Comparison of ENCODE assay signal across 16 cellular contexts in genomic region chr17:64348666-64349065, GRCh38. TPM values are rescaled to one million over a fixed set of nuclear protein-coding genes. Genes with fewer than 3 reads are reported as not detected.
A peak's percentile ranks its signal among the peaks of the same experiment; 100 is the strongest.
DNase-seq lines count a peak whose midpoint lies in the region; ATAC-seq and TF ChIP-seq lines count a peak whose summit lies in the region.
"Had no signal": no experiment of that assay in that cellular context is flagged by ENCODE, and none has a peak within 500 bp of the region (broad histone marks: within the 10 kb centered on the region; RNA-seq: fewer than 3 reads in every experiment).

No MANE protein-coding gene starts in this region.

- no peak for ATAC-seq in CD4-positive, alpha-beta T cell (ENCODE audit: poor library complexity)
- no peak for ATAC-seq in CD8-positive, alpha-beta T cell
- ATAC-seq in activated naive CD8-positive, alpha-beta T cell treated with anti-CD3 and anti-CD28 coated beads, Interleukin-2, amount 10 ng/mL, durations not matched to agents 7 days and 5 days (ENCODE audit: low read depth) = no peak
- no peak for ATAC-seq in GM21381 (IDR thresholded peaks at IDR 0.05; ENCODE audit: unreplicated experiment)

- H3K27me3 Mint-ChIP-seq in CD4-positive, alpha-beta T cell = no peaks in the 10 kb centered on the region
- no peaks in the 10 kb centered on the region for H3K27me3 Mint-ChIP-seq in CD8-positive, alpha-beta T cell (ENCODE audit: low read depth)
- no peaks in the 10 kb centered on the region for H3K27me3 Mint-ChIP-seq in activated naive CD8-positive, alpha-beta T cell treated with anti-CD3 and anti-CD28 coated beads, Interleukin-2, amount 10 ng/mL, durations not matched to agents 7 days and 5 days

- peaks cover 45% of the 10 kb centered on the region for H3K4me1 Mint-ChIP-seq in CD4-positive, alpha-beta T cell (ENCODE audit: low read depth)
- peaks cover 37% of the 10 kb centered on the region for H3K4me1 Mint-ChIP-seq in CD8-positive, alpha-beta T cell (ENCODE audit: low read depth)
- peaks cover 23% of the 10 kb centered on the region for H3K4me1 Mint-ChIP-seq in activated naive CD8-positive, alpha-beta T cell treated with anti-CD3 and anti-CD28 coated beads, Interleukin-2, amount 10 ng/mL, durations not matched to agents 7 days and 5 days

- no peaks in the 10 kb centered on the region for H3K9me3 Mint-ChIP-seq in CD4-positive, alpha-beta T cell
- H3K9me3 Mint-ChIP-seq in CD8-positive, alpha-beta T cell = no peaks in the 10 kb centered on the region
- peaks cover 2% of the 10 kb centered on the region for H3K9me3 Mint-ChIP-seq in activated naive CD8-positive, alpha-beta T cell treated with anti-CD3 and anti-CD28 coated beads, Interleukin-2, amount 10 ng/mL, durations not matched to agents 7 days and 5 days
- H3K9me3 Mint-ChIP-seq: activated CD4-positive, alpha-beta T cell treated with anti-CD3 and anti-CD28 coated beads, Interleukin-2, amount 10 ng/mL, durations not matched to agents 24 days and 14 days; activated T-helper 2 cell treated with anti-CD3 and anti-CD28 coated beads, Interferon-gamma antibody, Interleukin-2, Interleukin-4, amounts not matched to agents 10 μg/mL and 5 μg/mL and 100 μg/mL, durations not matched to agents 14 hours and 24 hours and 36 hours had no signal

- peaks cover 34% of the 10 kb centered on the region for H3K4me1 ChIP-seq in CD8-positive, alpha-beta T cell (ENCODE audit: insufficient read depth, low read length)
- H3K4me1 ChIP-seq in neutrophil (ENCODE audit: control insufficient read depth in 1 of 2, insufficient read depth in 1 of 2, low read depth in 1 of 2, low read length in 1 of 2) = peaks cover 25 to 26% of the 10 kb centered on the region in 2 experiments

- intact Hi-C loops in CD4-positive, alpha-beta T cell (cut with DNase I, micrococcal nuclease) = loop anchor here (5.0 kb wide), 2 partner anchors 39 to 49 kb away; no protein-coding TSS in a partner anchor
- intact Hi-C loops in CD8-positive, alpha-beta T cell (cut with DNase I, micrococcal nuclease) = loop anchor here (1.0 to 2.0 kb wide), 5 partner anchors 20 to 44 kb away; no protein-coding TSS in a partner anchor

- H3K27me3 ChIP-seq in CD4-positive, alpha-beta T cell (ENCODE audit: control insufficient read depth, insufficient read depth, low read length) = no peaks in the 10 kb centered on the region
- H3K27me3 ChIP-seq in CD8-positive, alpha-beta T cell (ENCODE audit: insufficient read depth, low read length) = no peaks in the 10 kb centered on the region
- no peaks in the 10 kb centered on the region for H3K27me3 ChIP-seq in neutrophil

- H3K4me3 ChIP-seq in CD8-positive, alpha-beta T cell (ENCODE audit: low read depth, low read length) = no peak overlapping the region
- H3K4me3 ChIP-seq in neutrophil (ENCODE audit: low read depth in 1 of 2, low read length in 1 of 2) = no peak overlapping the region
- H3K4me3 ChIP-seq: lung had no signal

- TF ChIP-seq CTCF in CD4-positive, alpha-beta T cell (IDR thresholded peaks at IDR 0.05) = no peak
- TF ChIP-seq CTCF in CD8-positive, alpha-beta T cell (IDR thresholded peaks at IDR 0.05) = no peak
- no peak for TF ChIP-seq CTCF in neutrophil (IDR thresholded peaks at IDR 0.05)

- H3K27ac Mint-ChIP-seq in CD4-positive, alpha-beta T cell = peak overlapping the region; percentile 97
- peak overlapping the region; percentile 98 for H3K27ac Mint-ChIP-seq in CD8-positive, alpha-beta T cell
- H3K27ac Mint-ChIP-seq in activated naive CD8-positive, alpha-beta T cell treated with anti-CD3 and anti-CD28 coated beads, Interleukin-2, amount 10 ng/mL, durations not matched to agents 7 days and 5 days = peak overlapping the region; percentile 95

- CTCF ChIA-PET in CD4-positive, alpha-beta T cell (lab: Charles Lee) = interaction anchor here (0.6 to 2.6 kb wide), 5 partner anchors 27 to 71 kb away, joined by 4 to 7 read pairs (median 5); no protein-coding TSS in a partner anchor
- CTCF ChIA-PET in CD8-positive, alpha-beta T cell (lab: Charles Lee) = interaction anchor here (0.7 to 3.9 kb wide), 5 partner anchors 22 to 71 kb away, joined by 3 to 36 read pairs (median 4); no protein-coding TSS in a partner anchor

- no peak overlapping the region for H3K27ac ChIP-seq in CD4-positive, alpha-beta T cell (ENCODE audit: low read depth, low read length)
- H3K27ac ChIP-seq in CD8-positive, alpha-beta T cell (ENCODE audit: low read depth, low read length) = no peak overlapping the region
- H3K27ac ChIP-seq in neutrophil = peak overlapping the region; percentile 44
- no peak overlapping the region for H3K27ac ChIP-seq in substantia nigra (ENCODE audit: low read depth, low read length, poor library complexity, severe bottlenecking)

- POLR2A ChIA-PET in CD4-positive, alpha-beta T cell (lab: Charles Lee) = interaction anchor here (0.5 to 2.5 kb wide), 19 partner anchors 10 to 360 kb away, joined by 3 to 36 read pairs (median 5); partner anchors contain the start of genes CEP95, DDX5, ICAM2 and POLG2
- POLR2A ChIA-PET in CD8-positive, alpha-beta T cell (lab: Charles Lee) = interaction anchor here (0.5 to 3.2 kb wide), 12 partner anchors 10 to 328 kb away, joined by 3 to 24 read pairs (median 5); partner anchors contain the start of genes CEP95, DDX5 and ICAM2
- POLR2A ChIA-PET in activated naive CD8-positive, alpha-beta T cell treated with anti-CD3 and anti-CD28 coated beads, Interleukin-2, amount 10 ng/mL, durations not matched to agents 7 days and 5 days (lab: Charles Lee) = interaction anchor here (0.6 to 1.6 kb wide), 12 partner anchors 18 to 203 kb away, joined by 3 to 8 read pairs (median 4); partner anchors contain the start of genes CEP95 and TEX2

- H3K36me3 ChIP-seq in CD8-positive, alpha-beta T cell (ENCODE audit: insufficient read depth, low read length) = peaks cover 31% of the 10 kb centered on the region
- H3K36me3 ChIP-seq in neutrophil = peaks cover 97% of the 10 kb centered on the region

- no peak overlapping the region for H3K4me3 Mint-ChIP-seq in CD4-positive, alpha-beta T cell
- H3K4me3 Mint-ChIP-seq in CD8-positive, alpha-beta T cell = no peak overlapping the region
- no peak overlapping the region for H3K4me3 Mint-ChIP-seq in activated naive CD8-positive, alpha-beta T cell treated with anti-CD3 and anti-CD28 coated beads, Interleukin-2, amount 10 ng/mL, durations not matched to agents 7 days and 5 days

- no peak for DNase-seq in CD4-positive, alpha-beta T cell
- DNase-seq in CD8-positive, alpha-beta T cell = no peak
- no peak for DNase-seq in activated naive CD8-positive, alpha-beta T cell treated with anti-CD3 and anti-CD28 coated beads, Interleukin-2, amount 10 ng/mL, durations not matched to agents 7 days and 5 days
- DNase-seq in activated gamma-delta T cell treated with Interleukin-2 at 50 U/mL for 16 hours (no peak), substantia nigra (lab: John Stamatoyannopoulos, UW) (no peak)
- DNase-seq: amygdala, kidney, NCI-H1105 treated with DMSO at 0.1 percent for 48 hours, NCI-H526 treated with DMSO at 0.1 percent for 48 hours, occipital lobe had no signal

- H3K9me3 ChIP-seq in CD4-positive, alpha-beta T cell (ENCODE audit: control insufficient read depth, low read length) = no peaks in the 10 kb centered on the region
- no peaks in the 10 kb centered on the region for H3K9me3 ChIP-seq in CD8-positive, alpha-beta T cell (ENCODE audit: low read length)
- no peaks in the 10 kb centered on the region for H3K9me3 ChIP-seq in neutrophil

- H3K36me3 Mint-ChIP-seq in CD4-positive, alpha-beta T cell (ENCODE audit: low read depth) = peaks cover 25% of the 10 kb centered on the region
- peaks cover 71% of the 10 kb centered on the region for H3K36me3 Mint-ChIP-seq in CD8-positive, alpha-beta T cell
- peaks cover 44% of the 10 kb centered on the region for H3K36me3 Mint-ChIP-seq in activated naive CD8-positive, alpha-beta T cell treated with anti-CD3 and anti-CD28 coated beads, Interleukin-2, amount 10 ng/mL, durations not matched to agents 7 days and 5 days

RNA-seq across cellular contexts. Expression of gene PECAM1, which starts 42.0 kb away (rescaled TPM):
- 10 to 100 TPM; 20.6 to 20.8 TPM for total RNA-seq in CD4-positive, alpha-beta T cell
- total RNA-seq in CD8-positive, alpha-beta T cell = 10 to 100 TPM; 64.3 to 70.6 TPM
- total RNA-seq in activated naive CD8-positive, alpha-beta T cell treated with anti-CD3 and anti-CD28 coated beads, Interleukin-2, amount 10 ng/mL, durations not matched to agents 7 days and 5 days = 100 to 1,000 TPM; 163 to 167 TPM
- total RNA-seq: G401 had no signal
